2 cellular contexts compared by ENCODE assay signal in genomic region chr21:21151231-21151630, GRCh38.
TF ChIP-seq lines count a peak whose summit lies in the region.

No MANE protein-coding gene starts in this region.

TF ChIP-seq in HepG2, 621 proteins besides CTCF, POLR2A, EP300 and RAD21:
- TF ChIP-seq LRRFIP1 (CRISPR knock-in tag; conservative IDR thresholded peaks at IDR 0.05) (no peak), MNT (IDR thresholded peaks at IDR 0.05) (peak; percentile 45; the same call in 1 of the 2 replicates)
TF ChIP-seq in HepG2: peak in this region for 1.

TF ChIP-seq in K562, 482 proteins besides CTCF, POLR2A, EP300 and RAD21:
- TF ChIP-seq DACH1 (IDR thresholded peaks at IDR 0.05; ENCODE audit: partially characterized antibody), result peak; percentile 90
- no peak for TF ChIP-seq POLR2AphosphoS2 (IDR thresholded peaks at IDR 0.05; ENCODE audit: low read length)
- no peak for TF ChIP-seq PCBP2 (IDR thresholded peaks at IDR 0.05; ENCODE audit: low read depth, low read length, poor library complexity, severe bottlenecking)
- TF ChIP-seq MNT (conservative IDR thresholded peaks at IDR 0.05), result peak in 1 of 2 experiments; percentile 49; a peak in 2 of 4 replicates
- TF ChIP-seq MXD1 (CRISPR knock-in tag; IDR thresholded peaks at IDR 0.05; ENCODE audit: borderline replicate concordance, poor library complexity, severe bottlenecking), result no peak
- no peak for TF ChIP-seq BRD9 (IDR thresholded peaks at IDR 0.05; ENCODE audit: low read depth, partially characterized antibody)
- TF ChIP-seq PBX2 (CRISPR knock-in tag; IDR thresholded peaks at IDR 0.05; ENCODE audit: low read depth), result no peak
- no peak for TF ChIP-seq PBX2 (tag; conservative IDR thresholded peaks at IDR 0.05; ENCODE audit: low read depth)
- 0 out of 4 replicates have a peak, but pooled peaks of 1 of the 2 experiments have one; percentile 8 for TF ChIP-seq MLLT1 (IDR thresholded peaks at IDR 0.05)
- no peak for TF ChIP-seq UBTF (IDR thresholded peaks at IDR 0.05; ENCODE audit: borderline replicate concordance in 1 of 2, low read depth in 2 of 2, low read length in 2 of 2)
- TF ChIP-seq PHTF2 (CRISPR knock-in tag; IDR thresholded peaks at IDR 0.05), result no peak
- TF ChIP-seq ZNF707 (CRISPR knock-in tag; conservative IDR thresholded peaks at IDR 0.05), result no peak
- TF ChIP-seq ZNF23 (CRISPR knock-in tag; IDR thresholded peaks at IDR 0.05), result no peak
- TF ChIP-seq BRF2 (IDR thresholded peaks at IDR 0.05; ENCODE audit: borderline replicate concordance, insufficient read depth, insufficient read length), result no peak
- TF ChIP-seq ASH1L (IDR thresholded peaks at IDR 0.05; ENCODE audit: borderline replicate concordance, low read depth, partially characterized antibody), result no peak
- no peak for TF ChIP-seq REST (CRISPR knock-in tag; IDR thresholded peaks at IDR 0.05; ENCODE audit: low read depth)
- TF ChIP-seq SREBF2 (CRISPR knock-in tag; IDR thresholded peaks at IDR 0.05), result no peak
- no peak for TF ChIP-seq HMGXB4 (CRISPR knock-in tag; IDR thresholded peaks at IDR 0.05)
- no peak for TF ChIP-seq MCM3 (IDR thresholded peaks at IDR 0.05)
- no peak for TF ChIP-seq MAFG (tag; conservative IDR thresholded peaks at IDR 0.05)
- no peak for TF ChIP-seq ZBTB49 (CRISPR knock-in tag; IDR thresholded peaks at IDR 0.05; ENCODE audit: borderline replicate concordance)
- TF ChIP-seq TCF15 (CRISPR knock-in tag; IDR thresholded peaks at IDR 0.05), result no peak
- TF ChIP-seq EP400 (IDR thresholded peaks at IDR 0.05), result 0 out of 2 replicates have a peak, but pooled peaks have one; percentile 18
